In genomic region chr1:12397426-12398134, GRCh38 we compare ENCODE assay signal across 2 cellular contexts.
TF ChIP-seq lines count a peak whose summit lies in the region.

No MANE protein-coding gene starts in this region.

TF ChIP-seq in SK-N-SH treated with all-trans-retinoic acid at 6 μM for 48 hours, 23 proteins besides CTCF, POLR2A, EP300 and RAD21 (continued from another document):
- TF ChIP-seq TSHZ2 (CRISPR knock-in tag; IDR thresholded peaks at IDR 0.05) = no peak

TF ChIP-seq in SK-N-SH, 30 proteins besides CTCF, POLR2A, EP300 and RAD21 (continued from another document):
- TF ChIP-seq PBX3 (IDR thresholded peaks at IDR 0.05) (no peak), JUND (IDR thresholded peaks at IDR 0.05) (no peak), IRF3 (IDR thresholded peaks at IDR 0.05; ENCODE audit: low read depth, low read length) (no peak)
TF ChIP-seq in SK-N-SH: peak in this region for 0.
